In genomic region chr2:220165401-220165800, GRCh38 we compare ENCODE assay signal across 11 cellular contexts.
DNase-seq lines count a peak whose midpoint lies in the region; ATAC-seq and TF ChIP-seq lines count a peak whose summit lies in the region.
"Had no signal": no experiment of that assay in that cellular context is flagged by ENCODE, and none has a peak within 500 bp of the region (broad histone marks: within the 10 kb centered on the region; RNA-seq: fewer than 3 reads in every experiment).

No MANE protein-coding gene starts in this region.

- DNase-seq in breast epithelium (ENCODE audit: low spot score in 2 of 2) = no peak
- no peak for DNase-seq in MCF 10A (ENCODE audit: unreplicated experiment)
- DNase-seq in PC-3 = peak; percentile 58
- DNase-seq in iPS-NIHi7 (ENCODE audit: extremely low spot score) = peak; percentile 38
- no peak for DNase-seq in cerebellar nuclear complex (lab: John Stamatoyannopoulos, UW)
- DNase-seq in Right ventricle myocardium superior = no peak
- no peak for DNase-seq in effector memory CD8-positive, alpha-beta T cell
- DNase-seq: psoas muscle; stimulated activated CD4-positive, alpha-beta T cell treated with anti-CD3 and anti-CD28 coated beads, Interleukin-4, amount 100 ng/mL, for 1 hour; stimulated activated naive CD8-positive, alpha-beta T cell treated with anti-CD3 and anti-CD28 coated beads, Interleukin-15, amount 100 ng/mL, for 72 hours had no signal

- no peak overlapping the region for H3K27ac Mint-ChIP-seq in MCF 10A (ENCODE audit: low read depth, unreplicated experiment)
- no peak overlapping the region for H3K27ac Mint-ChIP-seq in effector memory CD8-positive, alpha-beta T cell
- H3K27ac Mint-ChIP-seq: stimulated activated naive CD8-positive, alpha-beta T cell treated with anti-CD3 and anti-CD28 coated beads, Interleukin-15, amount 100 ng/mL, for 72 hours had no signal

- no peaks in the 10 kb centered on the region for H3K27me3 Mint-ChIP-seq in MCF 10A (ENCODE audit: insufficient read depth, unreplicated experiment)
- no peaks in the 10 kb centered on the region for H3K27me3 Mint-ChIP-seq in effector memory CD8-positive, alpha-beta T cell
- H3K27me3 Mint-ChIP-seq: stimulated activated naive CD8-positive, alpha-beta T cell treated with anti-CD3 and anti-CD28 coated beads, Interleukin-15, amount 100 ng/mL, for 72 hours had no signal

- TF ChIP-seq CTCF in breast epithelium (IDR thresholded peaks at IDR 0.05) (peak in 2 of 3 donors; percentile 20 to 27), MCF 10A (IDR thresholded peaks at IDR 0.05; ENCODE audit: unreplicated experiment) (no peak), PC-3 (conservative IDR thresholded peaks at IDR 0.05; ENCODE audit: low read depth, low read length) (peak; percentile 47)

- BruUV-seq in MCF 10A (replicated peaks; lab: Mats Ljungman, UMichigan) = no TSS peak
- no TSS peak for BruUV-seq in PC-3 (replicated peaks; lab: Mats Ljungman, UMichigan)

- peak; percentile 51 for ATAC-seq in PC-3
- ATAC-seq in HG03025 (IDR thresholded peaks at IDR 0.05; ENCODE audit: low FRiP score, unreplicated experiment) = no peak
- no peak for ATAC-seq in Right ventricle myocardium superior (ENCODE audit: poor library complexity)
- ATAC-seq in effector memory CD8-positive, alpha-beta T cell (replicated peaks) = no peak
- ATAC-seq: psoas muscle; stimulated activated naive CD8-positive, alpha-beta T cell treated with anti-CD3 and anti-CD28 coated beads, Interleukin-15, amount 100 ng/mL, for 72 hours had no signal

- H3K27ac ChIP-seq in breast epithelium (no peak overlapping the region), PC-3 (ENCODE audit: low read length) (no peak overlapping the region)
- H3K27ac ChIP-seq: psoas muscle had no signal

- H3K9ac ChIP-seq in PC-3 (ENCODE audit: low read length) = no peak overlapping the region

- H3K36me3 ChIP-seq in breast epithelium (no peaks in the 10 kb centered on the region), PC-3 (ENCODE audit: low read depth, low read length) (no peaks in the 10 kb centered on the region)

- no peak overlapping the region for H3K4me2 ChIP-seq in PC-3 (ENCODE audit: low read length)

- H3K36me3 Mint-ChIP-seq in MCF 10A (ENCODE audit: insufficient read depth, unreplicated experiment) = no peaks in the 10 kb centered on the region
- H3K36me3 Mint-ChIP-seq in effector memory CD8-positive, alpha-beta T cell (ENCODE audit: insufficient read depth) = no peaks in the 10 kb centered on the region

- CTCF ChIA-PET in MCF 10A (lab: Yijun Ruan, JAX) = no interaction called here
- CTCF ChIA-PET in PC-3 (lab: Charles Lee) = interaction anchor here (0.5 kb wide), 1 partner anchor 1801 kb away, joined by 6 read pairs; no protein-coding TSS in a partner anchor

- no peaks in the 10 kb centered on the region for H3K9me3 Mint-ChIP-seq in MCF 10A (ENCODE audit: unreplicated experiment)
- peaks cover 0 to 5% of the 10 kb centered on the region in 2 donors for H3K9me3 Mint-ChIP-seq in effector memory CD8-positive, alpha-beta T cell
- H3K9me3 Mint-ChIP-seq: stimulated activated naive CD8-positive, alpha-beta T cell treated with anti-CD3 and anti-CD28 coated beads, Interleukin-15, amount 100 ng/mL, for 72 hours had no signal

- H3K9me3 ChIP-seq in breast epithelium (peaks cover 0 to 4% of the 10 kb centered on the region in 2 donors), PC-3 (ENCODE audit: low read length) (no peaks in the 10 kb centered on the region)
- H3K9me3 ChIP-seq: psoas muscle had no signal

- H2AFZ ChIP-seq in PC-3 (ENCODE audit: low read length) = no peak overlapping the region

- intact Hi-C loops in breast epithelium (cut with DNase I; ENCODE audit: low total_unique reads) (no loop called here), MCF 10A (cut with micrococcal nuclease) (no loop called here), PC-3 (cut with micrococcal nuclease) (loop anchor here (2.0 to 5.0 kb wide), 3 partner anchors 112 to 1407 kb away; partner anchors contain the start of gene EPHA4), Right ventricle myocardium superior (cut with DNase I) (no loop called here)

- H3K79me2 ChIP-seq in PC-3 (ENCODE audit: low read length) = no peaks in the 10 kb centered on the region

- no peak for TF ChIP-seq POLR2A in breast epithelium (IDR thresholded peaks at IDR 0.05)

- H3K4me1 ChIP-seq in breast epithelium = no peaks in the 10 kb centered on the region
- H3K4me1 ChIP-seq in PC-3 (ENCODE audit: insufficient read depth, low read length) = peaks cover 12% of the 10 kb centered on the region
- H3K4me1 ChIP-seq: psoas muscle had no signal

- H3K9me2 ChIP-seq in PC-3 (replicated peaks; ENCODE audit: low read length) = no peaks in the 10 kb centered on the region

- peaks cover 6% of the 10 kb centered on the region for H3K4me1 Mint-ChIP-seq in MCF 10A (ENCODE audit: insufficient read depth, unreplicated experiment)
- no peaks in the 10 kb centered on the region for H3K4me1 Mint-ChIP-seq in effector memory CD8-positive, alpha-beta T cell (ENCODE audit: low read depth in 2 of 2)
- H3K4me1 Mint-ChIP-seq: stimulated activated naive CD8-positive, alpha-beta T cell treated with anti-CD3 and anti-CD28 coated beads, Interleukin-15, amount 100 ng/mL, for 72 hours had no signal

- POLR2A ChIA-PET in MCF 10A (lab: Yijun Ruan, JAX) (no interaction called here), PC-3 (lab: Charles Lee; ENCODE audit: unreplicated experiment) (no interaction called here)

- no peak overlapping the region for H3K4me3 Mint-ChIP-seq in MCF 10A (ENCODE audit: unreplicated experiment)
- no peak overlapping the region for H3K4me3 Mint-ChIP-seq in effector memory CD8-positive, alpha-beta T cell
- H3K4me3 Mint-ChIP-seq: stimulated activated naive CD8-positive, alpha-beta T cell treated with anti-CD3 and anti-CD28 coated beads, Interleukin-15, amount 100 ng/mL, for 72 hours had no signal

- H3K27me3 ChIP-seq in breast epithelium (no peaks in the 10 kb centered on the region), PC-3 (ENCODE audit: low read length) (no peaks in the 10 kb centered on the region)

- H3K4me3 ChIP-seq in breast epithelium (no peak overlapping the region), PC-3 (ENCODE audit: low read length) (no peak overlapping the region)
- H3K4me3 ChIP-seq: psoas muscle had no signal

- no peaks in the 10 kb centered on the region for H4K20me1 ChIP-seq in PC-3 (ENCODE audit: low read length)

- H3F3A ChIP-seq in PC-3 (ENCODE audit: low read length, unreplicated experiment) = no peaks in the 10 kb centered on the region

Comparison
In these comparisons a context has a peak if more than half of its experiments do, and no peak if none do; other contexts are left out.
1. DNase-seq: peak in PC-3 (single experiment) and iPS-NIHi7 (single experiment); none in breast epithelium (0 of 2), MCF 10A (single experiment), cerebellar nuclear complex (0 of 2), Right ventricle myocardium superior (single experiment) and effector memory CD8-positive, alpha-beta T cell (0 of 3).